In genomic region chr1:43572551-43572950, GRCh38 we compare ENCODE assay signal across 18 cellular contexts. TPM values are rescaled to one million over a fixed set of nuclear protein-coding genes. Genes with fewer than 3 reads are reported as not detected.
A peak's percentile ranks its signal among the peaks of the same experiment; 100 is the strongest.
DNase-seq lines count a peak whose midpoint lies in the region; ATAC-seq and TF ChIP-seq lines count a peak whose summit lies in the region.
"Had no signal": no experiment of that assay in that cellular context is flagged by ENCODE, and none has a peak within 500 bp of the region (broad histone marks: within the 10 kb centered on the region; RNA-seq: fewer than 3 reads in every experiment).

No MANE protein-coding gene starts in this region.

- no peak overlapping the region for H3K4me3 ChIP-seq in vagina
- H3K4me3 ChIP-seq: Peyer's patch had no signal

- ATAC-seq in T-helper 17 cell (no peak), HG03432 (IDR thresholded peaks at IDR 0.05; ENCODE audit: unreplicated experiment) (no peak)
- ATAC-seq: SK-N-SH treated with all-trans-retinoic acid at 6 μM for 48 hours had no signal

- H3K27me3 ChIP-seq in vagina, result no peaks in the 10 kb centered on the region
- H3K27me3 ChIP-seq: Peyer's patch had no signal

- H3K9me3 Mint-ChIP-seq in nephron progenitor cell, result no peaks in the 10 kb centered on the region
- H3K9me3 Mint-ChIP-seq: CD8-positive, alpha-beta memory T cell; HFFc6 had no signal

- DNase-seq in T-helper 17 cell, result no peak
- DNase-seq in nephron progenitor cell, result no peak
- DNase-seq in substantia nigra (lab: John Stamatoyannopoulos, UW), result no peak
- DNase-seq in HT-29 (ENCODE audit: low spot score), result no peak
- DNase-seq in vagina (ENCODE audit: extremely low spot score in 2 of 2), result no peak
- DNase-seq: ACHN; CD8-positive, alpha-beta memory T cell; HFFc6; NCI-H1105; NCI-H1694; NCI-H2227 treated with DMSO at 0.1 percent for 48 hours; NCI-H524; Peyer's patch; SHP77 treated with DMSO at 0.1 percent for 48 hours had no signal

- TF ChIP-seq CTCF in C4-2B (conservative IDR thresholded peaks at IDR 0.05), result no peak
- TF ChIP-seq CTCF in nephron progenitor cell (IDR thresholded peaks at IDR 0.05), result no peak
- TF ChIP-seq CTCF in vagina (IDR thresholded peaks at IDR 0.05), result no peak

- no peaks in the 10 kb centered on the region for H3K9me3 ChIP-seq in T-helper 17 cell (ENCODE audit: control insufficient read depth, low read length, poor library complexity, severe bottlenecking)
- H3K9me3 ChIP-seq in vagina, result no peaks in the 10 kb centered on the region
- H3K9me3 ChIP-seq: Peyer's patch had no signal

- no peaks in the 10 kb centered on the region for H3K36me3 ChIP-seq in vagina

- intact Hi-C loops in vagina (cut with DNase I), result no loop called here

- H3K4me1 Mint-ChIP-seq in T-helper 17 cell, result peaks cover 17% of the 10 kb centered on the region
- H3K4me1 Mint-ChIP-seq in nephron progenitor cell, result peaks cover 73% of the 10 kb centered on the region
- H3K4me1 Mint-ChIP-seq: B cell had no signal

- no peak overlapping the region for H3K4me3 Mint-ChIP-seq in T-helper 17 cell
- H3K4me3 Mint-ChIP-seq in nephron progenitor cell, result peak overlapping the region; percentile 10
- H3K4me3 Mint-ChIP-seq: B cell; CD8-positive, alpha-beta memory T cell; HFFc6 had no signal

- no peak for TF ChIP-seq POLR2A in vagina (IDR thresholded peaks at IDR 0.05)

- no peaks in the 10 kb centered on the region for H3K27me3 Mint-ChIP-seq in T-helper 17 cell
- H3K27me3 Mint-ChIP-seq in nephron progenitor cell (ENCODE audit: low read depth, poor library complexity), result peaks cover 10% of the 10 kb centered on the region
- H3K27me3 Mint-ChIP-seq: B cell had no signal

- no peaks in the 10 kb centered on the region for H3K36me3 Mint-ChIP-seq in T-helper 17 cell (ENCODE audit: low read depth)
- H3K36me3 Mint-ChIP-seq in nephron progenitor cell (ENCODE audit: low read depth), result peaks cover 36% of the 10 kb centered on the region
- H3K36me3 Mint-ChIP-seq: CD8-positive, alpha-beta memory T cell had no signal

- H3K27ac Mint-ChIP-seq in T-helper 17 cell (peak overlapping the region; percentile 21), nephron progenitor cell (peak overlapping the region; percentile 31)
- H3K27ac Mint-ChIP-seq: B cell, HFFc6 had no signal

- H3K27ac ChIP-seq in C4-2B, result peak overlapping the region; percentile 53
- peak overlapping the region; percentile 80 for H3K27ac ChIP-seq in substantia nigra (ENCODE audit: low read depth, low read length, poor library complexity, severe bottlenecking)
- no peak overlapping the region for H3K27ac ChIP-seq in vagina

- peaks cover 8% of the 10 kb centered on the region for H3K4me1 ChIP-seq in vagina
- H3K4me1 ChIP-seq: Peyer's patch had no signal

RNA-seq across cellular contexts. Expression of gene PTPRF, which starts 41.9 kb away (rescaled TPM):
- 1 to 10 TPM in 1 of 2 donors, under 1 TPM in 1; 0.52 to 5.9 TPM for total RNA-seq in T-helper 17 cell
- 101 and 122 TPM in 2 replicates for total RNA-seq in HT-29 (2014; rRNA removed; shearing (Covaris generic))
- 139 TPM for total RNA-seq in vagina

Comparison
In these comparisons a context has a peak if more than half of its experiments do, and no peak if none do; other contexts are left out.
1. RNA of gene PTPRF, which starts 41.9 kb away (total RNA-seq): 139 TPM in vagina (single experiment) and 101 to 122 TPM in HT-29; 0.52 to 5.9 TPM in T-helper 17 cell; every median in the first group is over 10 times any median in the second.